3 cellular contexts compared by ENCODE assay signal in the genomic region with DNA sequence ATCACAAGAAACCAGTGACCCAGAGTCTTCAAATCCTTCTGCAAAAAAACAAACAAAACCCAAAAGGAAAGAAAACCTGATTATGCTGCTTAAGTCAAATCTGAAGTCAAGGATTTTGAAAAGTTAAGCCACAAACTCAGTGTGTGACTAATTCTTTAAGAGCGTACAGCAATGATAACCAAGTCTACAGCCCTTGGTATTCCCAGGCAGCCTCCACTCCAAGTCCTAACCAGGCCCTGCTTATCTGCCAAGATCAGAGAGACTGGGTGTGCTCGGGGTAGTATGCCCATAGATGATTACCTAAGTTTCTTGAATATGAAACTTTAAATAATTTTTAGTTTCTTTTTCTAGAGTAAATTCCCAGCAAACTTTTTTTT.
A peak's percentile ranks its signal among the peaks of the same experiment; 100 is the strongest.
TF ChIP-seq lines count a peak whose summit lies in the region.

No MANE protein-coding gene starts in this region.

TF ChIP-seq in SK-N-SH treated with all-trans-retinoic acid at 6 μM for 48 hours, 23 proteins besides CTCF, POLR2A, EP300 and RAD21:
- TF ChIP-seq ZC3H10 (CRISPR knock-in tag; IDR thresholded peaks at IDR 0.05) (no peak), ZNF8 (CRISPR knock-in tag; IDR thresholded peaks at IDR 0.05) (no peak), CSDC2 (CRISPR knock-in tag; IDR thresholded peaks at IDR 0.05) (no peak), OSR1 (CRISPR knock-in tag; IDR thresholded peaks at IDR 0.05) (no peak), TCF4 (CRISPR knock-in tag; IDR thresholded peaks at IDR 0.05; ENCODE audit: borderline replicate concordance) (no peak), ARNTL (CRISPR knock-in tag; IDR thresholded peaks at IDR 0.05; ENCODE audit: borderline replicate concordance, low read depth) (no peak)
- TF ChIP-seq, protein P1, sequence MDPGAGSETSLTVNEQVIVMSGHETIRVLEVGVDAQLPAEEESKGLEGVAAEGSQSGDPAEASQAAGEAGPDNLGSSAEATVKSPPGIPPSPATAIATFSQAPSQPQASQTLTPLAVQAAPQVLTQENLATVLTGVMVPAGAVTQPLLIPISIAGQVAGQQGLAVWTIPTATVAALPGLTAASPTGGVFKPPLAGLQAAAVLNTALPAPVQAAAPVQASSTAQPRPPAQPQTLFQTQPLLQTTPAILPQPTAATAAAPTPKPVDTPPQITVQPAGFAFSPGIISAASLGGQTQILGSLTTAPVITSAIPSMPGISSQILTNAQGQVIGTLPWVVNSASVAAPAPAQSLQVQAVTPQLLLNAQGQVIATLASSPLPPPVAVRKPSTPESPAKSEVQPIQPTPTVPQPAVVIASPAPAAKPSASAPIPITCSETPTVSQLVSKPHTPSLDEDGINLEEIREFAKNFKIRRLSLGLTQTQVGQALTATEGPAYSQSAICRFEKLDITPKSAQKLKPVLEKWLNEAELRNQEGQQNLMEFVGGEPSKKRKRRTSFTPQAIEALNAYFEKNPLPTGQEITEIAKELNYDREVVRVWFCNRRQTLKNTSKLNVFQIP (CRISPR knock-in tag; IDR thresholded peaks at IDR 0.05; ENCODE audit: borderline replicate concordance, low read depth): no peak
- TF ChIP-seq, protein P2, sequence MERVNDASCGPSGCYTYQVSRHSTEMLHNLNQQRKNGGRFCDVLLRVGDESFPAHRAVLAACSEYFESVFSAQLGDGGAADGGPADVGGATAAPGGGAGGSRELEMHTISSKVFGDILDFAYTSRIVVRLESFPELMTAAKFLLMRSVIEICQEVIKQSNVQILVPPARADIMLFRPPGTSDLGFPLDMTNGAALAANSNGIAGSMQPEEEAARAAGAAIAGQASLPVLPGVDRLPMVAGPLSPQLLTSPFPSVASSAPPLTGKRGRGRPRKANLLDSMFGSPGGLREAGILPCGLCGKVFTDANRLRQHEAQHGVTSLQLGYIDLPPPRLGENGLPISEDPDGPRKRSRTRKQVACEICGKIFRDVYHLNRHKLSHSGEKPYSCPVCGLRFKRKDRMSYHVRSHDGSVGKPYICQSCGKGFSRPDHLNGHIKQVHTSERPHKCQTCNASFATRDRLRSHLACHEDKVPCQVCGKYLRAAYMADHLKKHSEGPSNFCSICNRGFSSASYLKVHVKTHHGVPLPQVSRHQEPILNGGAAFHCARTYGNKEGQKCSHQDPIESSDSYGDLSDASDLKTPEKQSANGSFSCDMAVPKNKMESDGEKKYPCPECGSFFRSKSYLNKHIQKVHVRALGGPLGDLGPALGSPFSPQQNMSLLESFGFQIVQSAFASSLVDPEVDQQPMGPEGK (CRISPR knock-in tag; IDR thresholded peaks at IDR 0.05; ENCODE audit: borderline replicate concordance): no peak

TF ChIP-seq in SK-N-SH, 30 proteins besides CTCF, POLR2A, EP300 and RAD21:
- TF ChIP-seq NFIC (IDR thresholded peaks at IDR 0.05; ENCODE audit: borderline replicate concordance) (no peak), RCOR1 (IDR thresholded peaks at IDR 0.05; ENCODE audit: low read length) (no peak), SMC3 (IDR thresholded peaks at IDR 0.05; ENCODE audit: low read depth, low read length) (no peak), TAF1 (IDR thresholded peaks at IDR 0.05; ENCODE audit: borderline replicate concordance, low read depth, low read length) (no peak), FOXM1 (IDR thresholded peaks at IDR 0.05; ENCODE audit: low read depth) (no peak), TEAD4 (IDR thresholded peaks at IDR 0.05; ENCODE audit: borderline replicate concordance, insufficient read depth) (no peak), ELF1 (IDR thresholded peaks at IDR 0.05) (no peak), RXRA (IDR thresholded peaks at IDR 0.05; ENCODE audit: borderline replicate concordance, low read depth) (no peak), GABPA (IDR thresholded peaks at IDR 0.05; ENCODE audit: low read depth) (no peak), NRF1 (IDR thresholded peaks at IDR 0.05; ENCODE audit: low read depth, low read length) (no peak), MEF2A (IDR thresholded peaks at IDR 0.05; ENCODE audit: borderline replicate concordance, low read depth) (no peak), MXI1 (IDR thresholded peaks at IDR 0.05; ENCODE audit: low read depth, low read length) (no peak)
- TF ChIP-seq, protein P3, sequence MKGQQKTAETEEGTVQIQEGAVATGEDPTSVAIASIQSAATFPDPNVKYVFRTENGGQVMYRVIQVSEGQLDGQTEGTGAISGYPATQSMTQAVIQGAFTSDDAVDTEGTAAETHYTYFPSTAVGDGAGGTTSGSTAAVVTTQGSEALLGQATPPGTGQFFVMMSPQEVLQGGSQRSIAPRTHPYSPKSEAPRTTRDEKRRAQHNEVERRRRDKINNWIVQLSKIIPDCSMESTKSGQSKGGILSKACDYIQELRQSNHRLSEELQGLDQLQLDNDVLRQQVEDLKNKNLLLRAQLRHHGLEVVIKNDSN (IDR thresholded peaks at IDR 0.05; ENCODE audit: borderline replicate concordance, low read depth): no peak
- TF ChIP-seq, protein P4, sequence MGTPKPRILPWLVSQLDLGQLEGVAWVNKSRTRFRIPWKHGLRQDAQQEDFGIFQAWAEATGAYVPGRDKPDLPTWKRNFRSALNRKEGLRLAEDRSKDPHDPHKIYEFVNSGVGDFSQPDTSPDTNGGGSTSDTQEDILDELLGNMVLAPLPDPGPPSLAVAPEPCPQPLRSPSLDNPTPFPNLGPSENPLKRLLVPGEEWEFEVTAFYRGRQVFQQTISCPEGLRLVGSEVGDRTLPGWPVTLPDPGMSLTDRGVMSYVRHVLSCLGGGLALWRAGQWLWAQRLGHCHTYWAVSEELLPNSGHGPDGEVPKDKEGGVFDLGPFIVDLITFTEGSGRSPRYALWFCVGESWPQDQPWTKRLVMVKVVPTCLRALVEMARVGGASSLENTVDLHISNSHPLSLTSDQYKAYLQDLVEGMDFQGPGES (IDR thresholded peaks at IDR 0.05; ENCODE audit: low read depth, low read length): no peak
- TF ChIP-seq, protein P5, sequence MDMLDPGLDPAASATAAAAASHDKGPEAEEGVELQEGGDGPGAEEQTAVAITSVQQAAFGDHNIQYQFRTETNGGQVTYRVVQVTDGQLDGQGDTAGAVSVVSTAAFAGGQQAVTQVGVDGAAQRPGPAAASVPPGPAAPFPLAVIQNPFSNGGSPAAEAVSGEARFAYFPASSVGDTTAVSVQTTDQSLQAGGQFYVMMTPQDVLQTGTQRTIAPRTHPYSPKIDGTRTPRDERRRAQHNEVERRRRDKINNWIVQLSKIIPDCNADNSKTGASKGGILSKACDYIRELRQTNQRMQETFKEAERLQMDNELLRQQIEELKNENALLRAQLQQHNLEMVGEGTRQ (IDR thresholded peaks at IDR 0.05; ENCODE audit: borderline replicate concordance, low read depth, low read length): no peak

TF ChIP-seq in K562, 482 proteins besides CTCF, POLR2A, EP300 and RAD21:
- no peak for TF ChIP-seq ZNF76 (CRISPR knock-in tag; IDR thresholded peaks at IDR 0.05; ENCODE audit: borderline replicate concordance)
- TF ChIP-seq SPI1 (IDR thresholded peaks at IDR 0.05; ENCODE audit: borderline replicate concordance, low read depth, low read length): no peak
- peak; percentile 51; the same call in 1 of the 2 replicates for TF ChIP-seq FOSL1 (tag; conservative IDR thresholded peaks at IDR 0.05)
